In the genomic region with DNA sequence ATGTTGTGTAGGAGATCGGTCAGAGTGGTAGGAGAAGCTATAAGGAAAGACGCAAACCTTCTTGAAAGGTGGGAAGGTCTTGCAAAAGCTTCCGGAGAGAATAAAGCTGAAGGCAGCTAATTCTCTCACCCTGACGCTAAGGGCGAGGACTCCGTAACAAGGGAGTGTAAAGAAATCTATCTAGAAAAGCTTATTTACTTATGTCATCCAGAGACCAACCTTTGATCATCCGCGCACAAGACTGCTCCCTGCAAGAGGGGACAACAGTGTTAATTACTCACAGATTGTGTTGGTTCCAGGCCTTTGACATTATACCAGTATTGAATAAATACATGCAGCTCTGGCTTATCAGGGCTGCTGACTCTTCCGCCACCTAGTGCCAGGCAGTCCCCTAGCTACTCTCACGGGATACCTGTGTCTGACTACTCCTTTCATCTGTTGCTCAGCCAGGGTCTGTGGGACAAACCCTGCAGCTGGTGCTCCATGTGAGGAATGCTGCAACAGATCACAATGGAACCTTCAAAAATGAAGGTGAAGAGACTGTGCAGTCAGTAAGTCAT, we compare ENCODE assay signal across 9 cellular contexts.
DNase-seq lines count a peak whose midpoint lies in the region; ATAC-seq, FAIRE-seq and TF ChIP-seq lines count a peak whose summit lies in the region.
"Had no signal": no experiment of that assay in that cellular context is flagged by ENCODE, and none has a peak within 500 bp of the region (broad histone marks: within the 10 kb centered on the region; RNA-seq: fewer than 3 reads in every experiment).

No MANE protein-coding gene starts in this region.

- no CpG with 5 or more reads among the region's 10 CpGs for WGBS in iPS DF 6.9 (ENCODE audit: insufficient coverage, insufficient read length)

- no peak overlapping the region for H3K4me3 ChIP-seq in AG04449 (ENCODE audit: low read depth, low read length)
- H3K4me3 ChIP-seq in HEK293 (ENCODE audit: low read depth, low read length) = no peak overlapping the region
- no peak overlapping the region for H3K4me3 ChIP-seq in WI38 (ENCODE audit: low read depth, low read length)
- no peak overlapping the region for H3K4me3 ChIP-seq in iPS DF 6.9 (ENCODE audit: low read length)

- FAIRE-seq in frontal cortex (lab: Jason Lieb, UNC) = no peak

- POLR2A ChIA-PET in AG04449 (lab: Yijun Ruan, JAX) = interaction anchor here (0.6 to 2.1 kb wide), 5 partner anchors 17 to 663 kb away, joined by 3 to 12 read pairs (median 6); a partner anchor contains a TSS
- POLR2A ChIA-PET in HEK293 (lab: Yijun Ruan, JAX) = no interaction called here

- H3K4me1 ChIP-seq in HEK293 (ENCODE audit: control insufficient read depth, insufficient read depth, low read length) (no peaks in the 10 kb centered on the region), iPS DF 6.9 (ENCODE audit: control insufficient read depth, insufficient read depth, low read length) (no peaks in the 10 kb centered on the region)

- no peaks in the 10 kb centered on the region for H3K27me3 ChIP-seq in iPS DF 6.9 (ENCODE audit: control insufficient read depth, insufficient read depth, low read length)

- H3K9me3 ChIP-seq in HEK293 (ENCODE audit: control insufficient read depth, insufficient read depth, low read depth, low read length) (no peaks in the 10 kb centered on the region), iPS DF 6.9 (ENCODE audit: control insufficient read depth, insufficient read depth, low read length) (no peaks in the 10 kb centered on the region)

- no peak for ATAC-seq in HG02678 (IDR thresholded peaks at IDR 0.05; ENCODE audit: unreplicated experiment)

- TF ChIP-seq CTCF in AG04449 (IDR thresholded peaks at IDR 0.05; ENCODE audit: insufficient read depth, low read length, missing control alignments) (peak; percentile 31), HEK293 (tag by site-specific recombination; IDR thresholded peaks at IDR 0.05) (no peak), WI38 (IDR thresholded peaks at IDR 0.05; ENCODE audit: low read depth, low read length) (0 out of 2 replicates have a peak, but pooled peaks have one; percentile 5)

- CTCF ChIA-PET in AG04449 (lab: Yijun Ruan, JAX) (interaction anchor here (0.7 to 1.9 kb wide), 9 partner anchors 9 to 596 kb away, joined by 3 to 14 read pairs (median 3); no protein-coding TSS in a partner anchor), HEK293 (lab: Yijun Ruan, JAX) (interaction anchor here (0.7 to 1.0 kb wide), 2 partner anchors 24 to 43 kb away, joined by 3 to 4 read pairs; no protein-coding TSS in a partner anchor)

- H3K36me3 ChIP-seq in HEK293 (ENCODE audit: control insufficient read depth in 2 of 2, insufficient read depth in 1 of 2, low read length in 2 of 2) (no peaks in the 10 kb centered on the region), iPS DF 6.9 (ENCODE audit: control insufficient read depth, insufficient read depth, low read length) (no peaks in the 10 kb centered on the region)

- H3K27ac ChIP-seq in HEK293 (ENCODE audit: extremely low read depth, low read depth, low read length) (no peak overlapping the region), iPS DF 6.9 (ENCODE audit: low read length) (no peak overlapping the region)

- no peak for DNase-seq in AG04449 (ENCODE audit: low read depth, low spot score)
- peak; percentile 27 for DNase-seq in iPS DF 6.9 (ENCODE audit: low read depth, low spot score)
- no peak for DNase-seq in NCI-H1048 (lab: John Stamatoyannopoulos, UW)
- DNase-seq in DMS114 treated with DMSO at 0.1 percent for 48 hours (lab: John Stamatoyannopoulos, UW; ENCODE audit: unreplicated experiment) = no peak
- DNase-seq in frontal cortex (ENCODE audit: low spot score in 2 of 2) = no peak
- DNase-seq: activated B cell treated with CpG ODN at 0.5 μM for 24 hours had no signal

TF ChIP-seq in HEK293, 187 proteins besides CTCF, POLR2A, EP300 and RAD21:
- no peak for TF ChIP-seq ZNF311 (tag by site-specific recombination; IDR thresholded peaks at IDR 0.05; ENCODE audit: borderline replicate concordance)
- peak; percentile 45; the same call in 1 of the 2 replicates for TF ChIP-seq SCRT2 (tag by site-specific recombination; IDR thresholded peaks at IDR 0.05)
